Comparison of ENCODE assay signal across 24 cellular contexts in the genomic region with DNA sequence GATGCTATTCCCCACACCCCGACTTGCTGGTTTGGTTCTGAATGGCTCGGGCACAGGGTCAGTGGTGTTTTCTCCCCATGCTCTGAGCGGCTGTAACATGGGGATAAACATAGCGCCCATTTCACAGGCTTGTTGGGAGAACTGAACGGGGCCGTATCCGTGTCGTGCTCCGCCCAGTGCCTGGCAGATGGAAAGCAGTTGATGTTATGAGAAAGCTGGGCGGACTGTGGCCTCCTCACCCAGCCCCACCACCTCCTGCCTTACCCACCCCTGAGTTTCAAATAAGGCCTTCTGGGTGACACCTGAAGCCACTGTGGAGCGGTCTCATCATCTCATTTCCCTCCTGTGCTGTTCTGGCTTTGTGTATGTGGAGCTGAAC. TPM values are rescaled to one million over a fixed set of nuclear protein-coding genes. Genes with fewer than 3 reads are reported as not detected.
DNase-seq lines count a peak whose midpoint lies in the region; ATAC-seq lines count a peak whose summit lies in the region.
"Had no signal": no experiment of that assay in that cellular context is flagged by ENCODE, and none has a peak within 500 bp of the region (broad histone marks: within the 10 kb centered on the region; RNA-seq: fewer than 3 reads in every experiment).

No MANE protein-coding gene starts in this region.

- no peak for DNase-seq in activated naive CD4-positive, alpha-beta T cell treated with anti-CD3 and anti-CD28 coated beads, Interleukin-2, amount 10 ng/mL, durations not matched to agents 7 days and 5 days
- DNase-seq in activated naive CD4-positive, alpha-beta T cell treated with Interleukin-2 at 50 U/mL for 16 hours: no peak
- DNase-seq in activated naive CD8-positive, alpha-beta T cell treated with anti-CD3 and anti-CD28 coated beads for 36 hours: no peak
- DNase-seq in naive thymus-derived CD4-positive, alpha-beta T cell: no peak
- DNase-seq in kidney glomerular epithelial cell (lab: John Stamatoyannopoulos, UW): no peak
- DNase-seq: activated CD4-positive, alpha-beta memory T cell treated with anti-CD3 and anti-CD28 coated beads for 36 hours; GF-D8; left lung; MG63; NCI-H1436 treated with DMSO at 0.1 percent for 48 hours; NCI-H748 treated with DMSO at 0.1 percent for 48 hours; OCI-M1; SHP77; stimulated activated CD4-positive, alpha-beta T cell treated with anti-CD3 and anti-CD28 coated beads, Interleukin-1b, Interleukin-23, amount 100 ng/mL, for 48 hours had no signal

- no peaks in the 10 kb centered on the region for H3K27me3 Mint-ChIP-seq in activated naive CD4-positive, alpha-beta T cell treated with anti-CD3 and anti-CD28 coated beads, Interleukin-2, amount 10 ng/mL, durations not matched to agents 7 days and 5 days
- H3K27me3 Mint-ChIP-seq in activated naive CD8-positive, alpha-beta T cell treated with anti-CD3 and anti-CD28 coated beads for 36 hours: no peaks in the 10 kb centered on the region
- no peaks in the 10 kb centered on the region for H3K27me3 Mint-ChIP-seq in naive thymus-derived CD4-positive, alpha-beta T cell
- H3K27me3 Mint-ChIP-seq: activated CD4-positive, alpha-beta memory T cell treated with anti-CD3 and anti-CD28 coated beads for 36 hours had no signal

- H3K9me3 ChIP-seq in naive thymus-derived CD4-positive, alpha-beta T cell (ENCODE audit: control insufficient read depth in 2 of 3, low read length in 3 of 3): no peaks in the 10 kb centered on the region
- no peaks in the 10 kb centered on the region for H3K9me3 ChIP-seq in stomach smooth muscle (ENCODE audit: control insufficient read depth in 2 of 2, low read length in 2 of 2)
- H3K9me3 ChIP-seq: left lung, MG63 had no signal

- H3K4me1 Mint-ChIP-seq in activated naive CD4-positive, alpha-beta T cell treated with anti-CD3 and anti-CD28 coated beads, Interleukin-2, amount 10 ng/mL, durations not matched to agents 7 days and 5 days: peaks cover 18% of the 10 kb centered on the region
- H3K4me1 Mint-ChIP-seq in activated naive CD8-positive, alpha-beta T cell treated with anti-CD3 and anti-CD28 coated beads for 36 hours: peaks cover 32% of the 10 kb centered on the region
- peaks cover 9 to 48% (median 28%) of the 10 kb centered on the region in 7 donors for H3K4me1 Mint-ChIP-seq in naive thymus-derived CD4-positive, alpha-beta T cell

- ATAC-seq in naive thymus-derived CD4-positive, alpha-beta T cell: no peak
- ATAC-seq in GM18868 (IDR thresholded peaks at IDR 0.05; ENCODE audit: unreplicated experiment) (no peak), HG03457 (IDR thresholded peaks at IDR 0.05; ENCODE audit: unreplicated experiment) (no peak)
- ATAC-seq: HepG2, left lung, sciatic nerve had no signal

- CTCF ChIA-PET in activated naive CD4-positive, alpha-beta T cell treated with anti-CD3 and anti-CD28 coated beads, Interleukin-2, amount 10 ng/mL, durations not matched to agents 7 days and 5 days (lab: Charles Lee): no interaction called here
- CTCF ChIA-PET in naive thymus-derived CD4-positive, alpha-beta T cell (lab: Charles Lee): no interaction called here

- peaks cover 59 to 98% (median 81%) of the 10 kb centered on the region in 3 experiments for H3K36me3 ChIP-seq in naive thymus-derived CD4-positive, alpha-beta T cell (ENCODE audit: control insufficient read depth in 2 of 3, insufficient read depth in 3 of 3, low read length in 3 of 3)
- peaks cover 34 to 63% of the 10 kb centered on the region in 2 donors for H3K36me3 ChIP-seq in stomach smooth muscle (ENCODE audit: control insufficient read depth in 2 of 2, insufficient read depth in 2 of 2, low read length in 2 of 2)
- H3K36me3 ChIP-seq: MG63 had no signal

- POLR2A ChIA-PET in naive thymus-derived CD4-positive, alpha-beta T cell (lab: Charles Lee): interaction anchor here (0.9 to 33.8 kb wide), 3 partner anchors 10 to 47 kb away, joined by 3 to 978 read pairs (median 5); a partner anchor contains a TSS

- peak overlapping the region; percentile 74 for H3K27ac Mint-ChIP-seq in activated naive CD4-positive, alpha-beta T cell treated with anti-CD3 and anti-CD28 coated beads, Interleukin-2, amount 10 ng/mL, durations not matched to agents 7 days and 5 days
- H3K27ac Mint-ChIP-seq in activated naive CD8-positive, alpha-beta T cell treated with anti-CD3 and anti-CD28 coated beads for 36 hours: peak overlapping the region; percentile 84
- H3K27ac Mint-ChIP-seq in naive thymus-derived CD4-positive, alpha-beta T cell: peak overlapping the region in 8 of 9 donors; percentile 56 to 90 (median 74)

- no peak overlapping the region for H3K27ac ChIP-seq in naive thymus-derived CD4-positive, alpha-beta T cell (ENCODE audit: low read depth, low read length)
- H3K27ac ChIP-seq in stomach smooth muscle (ENCODE audit: low read length): peak overlapping the region; percentile 88
- H3K27ac ChIP-seq: C4-2B, left lung had no signal

- peak overlapping the region; percentile 34 to 43 for H3K9ac ChIP-seq in stomach smooth muscle (ENCODE audit: low read length in 2 of 2)

- H3K4me3 ChIP-seq in naive thymus-derived CD4-positive, alpha-beta T cell (ENCODE audit: low read length): no peak overlapping the region
- no peak overlapping the region for H3K4me3 ChIP-seq in stomach smooth muscle (ENCODE audit: low read length in 2 of 2)
- H3K4me3 ChIP-seq: left lung, MG63 had no signal

- H3K4me1 ChIP-seq in naive thymus-derived CD4-positive, alpha-beta T cell (ENCODE audit: control insufficient read depth in 2 of 2, insufficient read depth in 2 of 2, low read length in 2 of 2): peaks cover 1 to 2% of the 10 kb centered on the region in 2 donors
- peaks cover 27% of the 10 kb centered on the region for H3K4me1 ChIP-seq in stomach smooth muscle (ENCODE audit: control insufficient read depth, insufficient read depth, low read length)

- peaks cover 89% of the 10 kb centered on the region for H3K36me3 Mint-ChIP-seq in activated naive CD4-positive, alpha-beta T cell treated with anti-CD3 and anti-CD28 coated beads, Interleukin-2, amount 10 ng/mL, durations not matched to agents 7 days and 5 days
- peaks cover 60% of the 10 kb centered on the region for H3K36me3 Mint-ChIP-seq in activated naive CD8-positive, alpha-beta T cell treated with anti-CD3 and anti-CD28 coated beads for 36 hours
- peaks cover 11 to 59% (median 36%) of the 10 kb centered on the region in 5 donors for H3K36me3 Mint-ChIP-seq in naive thymus-derived CD4-positive, alpha-beta T cell

- no peak overlapping the region for H3K4me3 Mint-ChIP-seq in activated naive CD4-positive, alpha-beta T cell treated with anti-CD3 and anti-CD28 coated beads, Interleukin-2, amount 10 ng/mL, durations not matched to agents 7 days and 5 days
- no peak overlapping the region for H3K4me3 Mint-ChIP-seq in activated naive CD8-positive, alpha-beta T cell treated with anti-CD3 and anti-CD28 coated beads for 36 hours
- no peak overlapping the region for H3K4me3 Mint-ChIP-seq in naive thymus-derived CD4-positive, alpha-beta T cell
- H3K4me3 Mint-ChIP-seq: activated CD4-positive, alpha-beta memory T cell treated with anti-CD3 and anti-CD28 coated beads for 36 hours; activated T-helper 1 cell treated with anti-CD3 and anti-CD28 coated beads, Interleukin-12 subunit alpha, Interleukin-12 subunit beta, Interleukin-2, Interleukin-4 antibody, amounts not matched to agents 30 ng/mL and 10 ng/mL and 1 ng/mL, durations not matched to agents 14 hours and 24 hours and 36 hours had no signal

- no peaks in the 10 kb centered on the region for H3K27me3 ChIP-seq in naive thymus-derived CD4-positive, alpha-beta T cell (ENCODE audit: control insufficient read depth in 2 of 2, insufficient read depth in 2 of 2, low read length in 2 of 2)
- no peaks in the 10 kb centered on the region for H3K27me3 ChIP-seq in stomach smooth muscle (ENCODE audit: control insufficient read depth in 1 of 2, insufficient read depth in 2 of 2, low read length in 2 of 2)
- H3K27me3 ChIP-seq: left lung, MG63 had no signal

- H3K9me3 Mint-ChIP-seq in activated naive CD4-positive, alpha-beta T cell treated with anti-CD3 and anti-CD28 coated beads, Interleukin-2, amount 10 ng/mL, durations not matched to agents 7 days and 5 days: no peaks in the 10 kb centered on the region
- H3K9me3 Mint-ChIP-seq in activated naive CD8-positive, alpha-beta T cell treated with anti-CD3 and anti-CD28 coated beads for 36 hours: no peaks in the 10 kb centered on the region
- H3K9me3 Mint-ChIP-seq in naive thymus-derived CD4-positive, alpha-beta T cell: no peaks in the 10 kb centered on the region
- H3K9me3 Mint-ChIP-seq: activated CD4-positive, alpha-beta memory T cell treated with anti-CD3 and anti-CD28 coated beads for 36 hours; activated T-helper 1 cell treated with anti-CD3 and anti-CD28 coated beads, Interleukin-12 subunit alpha, Interleukin-12 subunit beta, Interleukin-2, Interleukin-4 antibody, amounts not matched to agents 30 ng/mL and 10 ng/mL and 1 ng/mL, durations not matched to agents 14 hours and 24 hours and 36 hours had no signal

- intact Hi-C loops in naive thymus-derived CD4-positive, alpha-beta T cell (cut with micrococcal nuclease): no loop called here

RNA-seq across cellular contexts. Expression of a gene that starts 14.5 kb away (rescaled TPM):
- not detected for total RNA-seq in activated naive CD8-positive, alpha-beta T cell treated with anti-CD3 and anti-CD28 coated beads for 36 hours
- not detected for total RNA-seq in naive thymus-derived CD4-positive, alpha-beta T cell
- not detected for polyA plus RNA-seq in naive thymus-derived CD4-positive, alpha-beta T cell
- total RNA-seq: A673; activated CD4-positive, alpha-beta memory T cell treated with anti-CD3 and anti-CD28 coated beads for 36 hours; activated T-helper 1 cell treated with anti-CD3 and anti-CD28 coated beads, Interleukin-12 subunit alpha, Interleukin-12 subunit beta, Interleukin-2, Interleukin-4 antibody, amounts not matched to agents 30 ng/mL and 10 ng/mL and 1 ng/mL, durations not matched to agents 14 hours and 24 hours and 36 hours; dermis microvascular lymphatic vessel endothelial cell; osteocyte; sciatic nerve had no signal

RNA-seq across cellular contexts. Expression of a gene that starts 21.3 kb away (rescaled TPM):
- total RNA-seq in activated naive CD8-positive, alpha-beta T cell treated with anti-CD3 and anti-CD28 coated beads for 36 hours: not detected
- under 1 TPM in 1 of 5 experiments, not detected in 4; 0.29 TPM for total RNA-seq in naive thymus-derived CD4-positive, alpha-beta T cell
- not detected for polyA plus RNA-seq in naive thymus-derived CD4-positive, alpha-beta T cell
- total RNA-seq: A673; activated CD4-positive, alpha-beta memory T cell treated with anti-CD3 and anti-CD28 coated beads for 36 hours; activated T-helper 1 cell treated with anti-CD3 and anti-CD28 coated beads, Interleukin-12 subunit alpha, Interleukin-12 subunit beta, Interleukin-2, Interleukin-4 antibody, amounts not matched to agents 30 ng/mL and 10 ng/mL and 1 ng/mL, durations not matched to agents 14 hours and 24 hours and 36 hours; dermis microvascular lymphatic vessel endothelial cell; osteocyte had no signal

RNA-seq across cellular contexts. Expression of a gene that starts 43.6 kb away (rescaled TPM):
- 100 to 1,000 TPM; 129 to 130 TPM for total RNA-seq in activated naive CD8-positive, alpha-beta T cell treated with anti-CD3 and anti-CD28 coated beads for 36 hours
- 100 to 1,000 TPM; 276 to 403 (median 375) TPM for total RNA-seq in naive thymus-derived CD4-positive, alpha-beta T cell
- 10 to 100 TPM; 20.5 to 39.6 TPM for polyA plus RNA-seq in naive thymus-derived CD4-positive, alpha-beta T cell
